In genomic region chr16:3171855-3172593, GRCh38 we compare ENCODE assay signal across 9 cellular contexts. TPM values are rescaled to one million over a fixed set of nuclear protein-coding genes. Genes with fewer than 3 reads are reported as not detected.
DNase-seq lines count a peak whose midpoint lies in the region; TF ChIP-seq lines count a peak whose summit lies in the region.
"Had no signal": no experiment of that assay in that cellular context is flagged by ENCODE, and none has a peak within 500 bp of the region (broad histone marks: within the 10 kb centered on the region; RNA-seq: fewer than 3 reads in every experiment).

No MANE protein-coding gene starts in this region.

- peaks cover 96% of the 10 kb centered on the region for H3K27me3 ChIP-seq in left ventricle myocardium inferior (ENCODE audit: low read depth)

- no peaks in the 10 kb centered on the region for H3K9me2 ChIP-seq in OCI-LY7 (ENCODE audit: insufficient read depth, low read length)

- no peaks in the 10 kb centered on the region for H3K9me3 Mint-ChIP-seq in progenitor cell of endocrine pancreas (ENCODE audit: low read depth)

- H4K20me1 ChIP-seq in OCI-LY7 (ENCODE audit: insufficient read depth, low read length) = no peaks in the 10 kb centered on the region

- no peaks in the 10 kb centered on the region for H3K79me2 ChIP-seq in OCI-LY7 (ENCODE audit: insufficient read depth, low read depth, low read length)

- peaks cover 3% of the 10 kb centered on the region for H3K4me1 Mint-ChIP-seq in progenitor cell of endocrine pancreas (ENCODE audit: low read depth)

- no peak overlapping the region for H3K4me3 Mint-ChIP-seq in progenitor cell of endocrine pancreas (ENCODE audit: low read depth)

- no peak overlapping the region for H3K27ac Mint-ChIP-seq in progenitor cell of endocrine pancreas

- peaks cover 87% of the 10 kb centered on the region for H3K27me3 Mint-ChIP-seq in progenitor cell of endocrine pancreas

- CTCF ChIA-PET in OCI-LY7 (lab: Charles Lee; ENCODE audit: unreplicated experiment) (no interaction called here), GM10248 (lab: Yijun Ruan, JAX) (interaction anchor here (0.7 to 7.7 kb wide), 8 partner anchors 9 to 114 kb away, joined by 3 to 76 read pairs (median 6); no protein-coding TSS in a partner anchor)

- no peaks in the 10 kb centered on the region for H3K36me3 ChIP-seq in OCI-LY7 (ENCODE audit: insufficient read depth, low read length)
- H3K36me3 ChIP-seq in left ventricle myocardium inferior = no peaks in the 10 kb centered on the region

- POLR2A ChIA-PET in OCI-LY7 (lab: Charles Lee) (no interaction called here), GM10248 (lab: Yijun Ruan, JAX) (interaction anchor here (0.8 kb wide), 1 partner anchor 42 kb away, joined by 3 read pairs; no protein-coding TSS in a partner anchor)

- H2AFZ ChIP-seq in OCI-LY7 (ENCODE audit: low read length) = no peak overlapping the region

- no peak for DNase-seq in OCI-LY7 (ENCODE audit: low spot score)
- DNase-seq in coronary artery (ENCODE audit: low spot score) = no peak
- DNase-seq in stimulated activated CD4-positive, alpha-beta T cell treated with anti-CD3 and anti-CD28 coated beads, Interleukin-12 subunit alpha, Interleukin-12 subunit beta, amount 100 ng/mL, for 48 hours (ENCODE audit: low read depth in 2 of 3, low spot score in 1 of 3) = peak in 2 of 3 donors; percentile 62 to 68
- no peak for DNase-seq in SW480 (ENCODE audit: low spot score)
- no peak for DNase-seq in GM10248 (ENCODE audit: extremely low spot score)
- DNase-seq in progenitor cell of endocrine pancreas (ENCODE audit: low spot score, unreplicated experiment) = no peak
- no peak for DNase-seq in left ventricle myocardium inferior

- no TSS peak for BruUV-seq in OCI-LY7 (replicated peaks; lab: Mats Ljungman, UMichigan)

- TF ChIP-seq POLR2A in GM19193 (IDR thresholded peaks at IDR 0.05; ENCODE audit: extremely low read depth, insufficient read depth, insufficient read length) = peak; percentile 17

- H3K27ac ChIP-seq in OCI-LY7 (ENCODE audit: low read depth, low read length, poor library complexity, severe bottlenecking) = no peak overlapping the region
- no peak overlapping the region for H3K27ac ChIP-seq in coronary artery
- H3K27ac ChIP-seq in left ventricle myocardium inferior (replicated peaks) = no peak overlapping the region
- H3K27ac ChIP-seq: epithelial cell of prostate had no signal

- H3K36me3 Mint-ChIP-seq in progenitor cell of endocrine pancreas (ENCODE audit: insufficient read depth) = no peaks in the 10 kb centered on the region

- TF ChIP-seq CTCF in OCI-LY7 (conservative IDR thresholded peaks at IDR 0.05; ENCODE audit: low read length) (no peak), coronary artery (IDR thresholded peaks at IDR 0.05) (no peak), GM10248 (IDR thresholded peaks at IDR 0.05; ENCODE audit: control extremely low read depth, extremely low read depth, low read depth, missing control alignments) (no peak), progenitor cell of endocrine pancreas (IDR thresholded peaks at IDR 0.05; ENCODE audit: unreplicated experiment) (no peak), left ventricle myocardium inferior (IDR thresholded peaks at IDR 0.05; ENCODE audit: borderline replicate concordance) (no peak)

- peak overlapping the region; percentile 1; the same call in 1 of the 2 replicates for H3K4me2 ChIP-seq in OCI-LY7 (ENCODE audit: low read length)

- intact Hi-C loops in OCI-LY7 (cut with micrococcal nuclease; ENCODE audit: unreplicated experiment) (no loop called here), left ventricle myocardium inferior (cut with micrococcal nuclease) (no loop called here)

- no peak overlapping the region for H3K4me3 ChIP-seq in OCI-LY7 (ENCODE audit: low read depth, low read length, poor library complexity, severe bottlenecking)
- peak overlapping the region; percentile 55 for H3K4me3 ChIP-seq in coronary artery
- no peak overlapping the region for H3K4me3 ChIP-seq in left ventricle myocardium inferior

- H3K9me3 ChIP-seq in OCI-LY7 (ENCODE audit: low read length) (no peaks in the 10 kb centered on the region), left ventricle myocardium inferior (replicated peaks) (no peaks in the 10 kb centered on the region)

- H3K4me1 ChIP-seq in OCI-LY7 (ENCODE audit: insufficient read depth, low read length, poor library complexity, severe bottlenecking) (peaks cover 13% of the 10 kb centered on the region), left ventricle myocardium inferior (peaks cover 33% of the 10 kb centered on the region)

RNA-seq across cellular contexts. Expression of gene OR1F1, which starts 16.0 kb away (rescaled TPM):
- not detected in 2 replicates for total RNA-seq in OCI-LY7 (2014; rRNA removed; shearing (Covaris generic))
- total RNA-seq in OCI-LY7 (2022) = not detected in 2 replicates
- total RNA-seq in progenitor cell of endocrine pancreas = not detected in 2 replicates
- not detected for total RNA-seq in left ventricle myocardium inferior

RNA-seq across cellular contexts. Expression of gene ZNF213, which starts 37.2 kb away (rescaled TPM):
- total RNA-seq in OCI-LY7 (2014; rRNA removed; shearing (Covaris generic)) = 3.4 and 4.8 TPM in 2 replicates
- total RNA-seq in OCI-LY7 (2022) (8.5 and 9.1 TPM in 2 replicates), progenitor cell of endocrine pancreas (13.1 and 13.4 TPM in 2 replicates), left ventricle myocardium inferior (6.2 TPM)

RNA-seq across cellular contexts. Expression of gene ZNF205, which starts 59.6 kb away (rescaled TPM):
- total RNA-seq in OCI-LY7 (2014; rRNA removed; shearing (Covaris generic)) = 0.67 and 1.2 TPM in 2 replicates
- total RNA-seq in OCI-LY7 (2022) (0.30 TPM in 1 of 2 replicates, not detected in the other), progenitor cell of endocrine pancreas (23.3 and 23.9 TPM in 2 replicates), left ventricle myocardium inferior (8.0 TPM)

Comparison
In these comparisons a context has a peak if more than half of its experiments do, and no peak if none do; other contexts are left out.
1. DNase-seq: peak in stimulated activated CD4-positive, alpha-beta T cell treated with anti-CD3 and anti-CD28 coated beads, Interleukin-12 subunit alpha, Interleukin-12 subunit beta, amount 100 ng/mL, for 48 hours (2 of 3); none in OCI-LY7 (single experiment), coronary artery (single experiment), SW480 (single experiment), GM10248 (single experiment), progenitor cell of endocrine pancreas (single experiment) and left ventricle myocardium inferior (single experiment).